21 cellular contexts compared by ENCODE assay signal in genomic region chr5:170611446-170612088, GRCh38.
DNase-seq lines count a peak whose midpoint lies in the region; ATAC-seq, FAIRE-seq and TF ChIP-seq lines count a peak whose summit lies in the region.
"Had no signal": no experiment of that assay in that cellular context is flagged by ENCODE, and none has a peak within 500 bp of the region (broad histone marks: within the 10 kb centered on the region; RNA-seq: fewer than 3 reads in every experiment).

No MANE protein-coding gene starts in this region.

- no peaks in the 10 kb centered on the region for H4K20me1 ChIP-seq in neural cell (ENCODE audit: insufficient read depth)

- TF ChIP-seq RAD21 in neural cell (conservative IDR thresholded peaks at IDR 0.05), result no peak

- no peaks in the 10 kb centered on the region for H3K79me2 ChIP-seq in neural cell (replicated peaks; ENCODE audit: insufficient read depth, low read length)

- TF ChIP-seq CTCF in bronchial epithelial cell (IDR thresholded peaks at IDR 0.05; ENCODE audit: insufficient read depth, low read length, severe bottlenecking), result no peak
- TF ChIP-seq CTCF in neural cell (IDR thresholded peaks at IDR 0.05; ENCODE audit: poor library complexity, severe bottlenecking), result no peak

- no peak for ATAC-seq in HG03159 (IDR thresholded peaks at IDR 0.05; ENCODE audit: unreplicated experiment)
- ATAC-seq: activated CD8-positive, alpha-beta memory T cell treated with anti-CD3 and anti-CD28 coated beads, Interleukin-2, amount 10 ng/mL, durations not matched to agents 7 days and 5 days; left colon had no signal

- peak; percentile 2 for DNase-seq in NCI-H1105 treated with DMSO at 0.1 percent for 48 hours (lab: John Stamatoyannopoulos, UW)
- DNase-seq in NCI-H1105 (lab: John Stamatoyannopoulos, UW), result no peak
- DNase-seq in NCI-H2227 treated with DMSO at 0.1 percent for 48 hours (lab: John Stamatoyannopoulos, UW), result peak; percentile 36
- DNase-seq in bronchial epithelial cell (ENCODE audit: low read depth), result no peak
- no peak for DNase-seq in SKM-1 treated with dmso at 0.1 percent for 144 hours (lab: John Stamatoyannopoulos, UW; ENCODE audit: unreplicated experiment)
- DNase-seq in HuH-7.5 (ENCODE audit: low spot score), result no peak
- DNase-seq: activated CD4-positive, alpha-beta T cell treated with anti-CD3 and anti-CD28 coated beads for 1 hour; activated CD8-positive, alpha-beta memory T cell treated with anti-CD3 and anti-CD28 coated beads, Interleukin-2, amount 10 ng/mL, durations not matched to agents 7 days and 5 days; HFFc6; KBM-7; left colon; stimulated activated CD4-positive, alpha-beta T cell treated with anti-CD3 and anti-CD28 coated beads, Interleukin-4, amount 100 ng/mL, for 24 hours had no signal

- H3F3A ChIP-seq in neural cell (ENCODE audit: insufficient read depth, low read length, poor library complexity, severe bottlenecking), result peaks cover 5% of the 10 kb centered on the region

- peak overlapping the region; percentile 72 for H3K27ac ChIP-seq in neural cell (ENCODE audit: low read length)
- H3K27ac ChIP-seq: C4-2B, prostate gland, SK-N-MC had no signal

- TF ChIP-seq EP300 in neural cell (conservative IDR thresholded peaks at IDR 0.05; ENCODE audit: poor library complexity, severe bottlenecking), result no peak

- no peak overlapping the region for H3K4me2 ChIP-seq in neural cell (ENCODE audit: low read length)
- H3K4me2 ChIP-seq: smooth muscle cell had no signal

- no peak overlapping the region for H3K4me3 ChIP-seq in bronchial epithelial cell (ENCODE audit: low read depth, low read length)
- no peak overlapping the region for H3K4me3 ChIP-seq in neural cell (ENCODE audit: low read length)
- H3K4me3 ChIP-seq: prostate gland, SK-N-MC, smooth muscle cell had no signal

- peak; percentile 92 for FAIRE-seq in bronchial epithelial cell (lab: Jason Lieb, UNC)
- FAIRE-seq: frontal cortex, GM12892, RCC 7860 had no signal

- H3K9me3 ChIP-seq in neural cell (ENCODE audit: low read length), result no peaks in the 10 kb centered on the region
- H3K9me3 ChIP-seq: prostate gland had no signal

- no peaks in the 10 kb centered on the region for H3K9me2 ChIP-seq in neural cell (ENCODE audit: insufficient read depth, low read length)

- no peaks in the 10 kb centered on the region for H3K27me3 ChIP-seq in bronchial epithelial cell (ENCODE audit: control insufficient read depth, insufficient read depth, low read length)
- H3K27me3 ChIP-seq in neural cell (ENCODE audit: insufficient read depth, low read depth, low read length), result no peaks in the 10 kb centered on the region

- H2AFZ ChIP-seq in neural cell (ENCODE audit: low read depth, low read length), result no peak overlapping the region

- no peaks in the 10 kb centered on the region for H3K36me3 ChIP-seq in bronchial epithelial cell (ENCODE audit: control insufficient read depth, insufficient read depth, low read length)
- H3K36me3 ChIP-seq in neural cell (ENCODE audit: insufficient read depth, low read length), result no peaks in the 10 kb centered on the region
- H3K36me3 ChIP-seq: prostate gland had no signal

- no peak overlapping the region for H3K9ac ChIP-seq in neural cell (ENCODE audit: low read length)

TF ChIP-seq in neural cell, 6 proteins besides CTCF, POLR2A, EP300 and RAD21:
- no peak for TF ChIP-seq SMC3 (conservative IDR thresholded peaks at IDR 0.05; ENCODE audit: poor library complexity)
- no peak for TF ChIP-seq MXI1 (conservative IDR thresholded peaks at IDR 0.05; ENCODE audit: poor library complexity, severe bottlenecking)
- no peak for TF ChIP-seq EZH2 (IDR thresholded peaks at IDR 0.05; ENCODE audit: borderline replicate concordance, insufficient read depth, low read length, poor library complexity, severe bottlenecking)
- TF ChIP-seq TAF1 (IDR thresholded peaks at IDR 0.05; ENCODE audit: low read depth), result no peak
- no peak for TF ChIP-seq POLR2AphosphoS5 (IDR thresholded peaks at IDR 0.05)
- no peak for TF ChIP-seq REST (IDR thresholded peaks at IDR 0.05; ENCODE audit: borderline replicate concordance)
TF ChIP-seq in neural cell: peak in this region for 0.

Comparison
In these comparisons a context has a peak if more than half of its experiments do, and no peak if none do; other contexts are left out.
1. DNase-seq: peak in NCI-H1105 treated with DMSO at 0.1 percent for 48 hours (single experiment) and NCI-H2227 treated with DMSO at 0.1 percent for 48 hours (single experiment); none in NCI-H1105 (single experiment), bronchial epithelial cell (single experiment), SKM-1 treated with dmso at 0.1 percent for 144 hours (single experiment) and HuH-7.5 (single experiment).